ENCODE assay signal across 8 cellular contexts in genomic region chr3:58111513-58112184, GRCh38.
A peak's percentile ranks its signal among the peaks of the same experiment; 100 is the strongest.
DNase-seq lines count a peak whose midpoint lies in the region; ATAC-seq and TF ChIP-seq lines count a peak whose summit lies in the region.

No MANE protein-coding gene starts in this region.

- peaks cover 0 to 58% (median 12%) of the 10 kb centered on the region in 3 experiments for H3K36me3 ChIP-seq in naive thymus-derived CD4-positive, alpha-beta T cell (ENCODE audit: control insufficient read depth in 2 of 3, insufficient read depth in 3 of 3, low read length in 3 of 3)
- peaks cover 68 to 91% (median 72%) of the 10 kb centered on the region in 3 donors for H3K36me3 ChIP-seq in tibial artery

- intact Hi-C loops in naive thymus-derived CD4-positive, alpha-beta T cell (cut with micrococcal nuclease): no loop called here
- intact Hi-C loops in tibial artery (cut with DNase I; ENCODE audit: low total_unique reads): no loop called here

- H3K27ac ChIP-seq in RWPE1 (peak overlapping the region; percentile 52), tibial artery (no peak overlapping the region)
- H3K27ac ChIP-seq in naive thymus-derived CD4-positive, alpha-beta T cell (ENCODE audit: low read depth, low read length): no peak overlapping the region

- H3K4me3 Mint-ChIP-seq in naive thymus-derived CD4-positive, alpha-beta T cell: no peak overlapping the region

- peak; percentile 48 for ATAC-seq in HG02763 (IDR thresholded peaks at IDR 0.05; ENCODE audit: unreplicated experiment)
- ATAC-seq in naive thymus-derived CD4-positive, alpha-beta T cell: no peak

- H3K4me3 ChIP-seq in GM12864 (ENCODE audit: low read depth, low read length) (no peak overlapping the region; the same call in 1 of the 2 replicates), tibial artery (no peak overlapping the region)
- H3K4me3 ChIP-seq in naive thymus-derived CD4-positive, alpha-beta T cell (ENCODE audit: low read length): no peak overlapping the region

- H3K9me3 ChIP-seq in naive thymus-derived CD4-positive, alpha-beta T cell (ENCODE audit: control insufficient read depth in 2 of 3, low read length in 3 of 3): no peaks in the 10 kb centered on the region
- no peaks in the 10 kb centered on the region for H3K9me3 ChIP-seq in tibial artery

- peak overlapping the region in 5 of 9 donors; percentile 16 to 59 (median 48) for H3K27ac Mint-ChIP-seq in naive thymus-derived CD4-positive, alpha-beta T cell

- H3K4me1 Mint-ChIP-seq in naive thymus-derived CD4-positive, alpha-beta T cell: peaks cover 9 to 28% (median 24%) of the 10 kb centered on the region in 7 donors

- no peaks in the 10 kb centered on the region for H3K27me3 ChIP-seq in naive thymus-derived CD4-positive, alpha-beta T cell (ENCODE audit: control insufficient read depth in 2 of 2, insufficient read depth in 2 of 2, low read length in 2 of 2)
- no peaks in the 10 kb centered on the region for H3K27me3 ChIP-seq in tibial artery

- POLR2A ChIA-PET in RWPE1 (lab: Yijun Ruan, JAX; ENCODE audit: low non-redundant PET): no interaction called here
- POLR2A ChIA-PET in naive thymus-derived CD4-positive, alpha-beta T cell (lab: Charles Lee): interaction anchor here (0.7 kb wide), 1 partner anchor 38 kb away, joined by 3 read pairs; no protein-coding TSS in a partner anchor

- no peaks in the 10 kb centered on the region for H3K27me3 Mint-ChIP-seq in naive thymus-derived CD4-positive, alpha-beta T cell

- TF ChIP-seq CTCF in GM12864 (IDR thresholded peaks at IDR 0.05; ENCODE audit: low read depth, low read length, missing control alignments) (no peak), RWPE1 (conservative IDR thresholded peaks at IDR 0.05; ENCODE audit: low read depth) (no peak), tibial artery (IDR thresholded peaks at IDR 0.05) (no peak)

- CTCF ChIA-PET in RWPE1 (lab: Yijun Ruan, JAX): interaction anchor here (0.6 kb wide), 1 partner anchor 402 kb away, joined by 7 read pairs; no protein-coding TSS in a partner anchor
- CTCF ChIA-PET in naive thymus-derived CD4-positive, alpha-beta T cell (lab: Charles Lee): interaction anchor here (0.9 kb wide), 1 partner anchor 12 kb away, joined by 3 read pairs; no protein-coding TSS in a partner anchor

- H3K36me3 Mint-ChIP-seq in naive thymus-derived CD4-positive, alpha-beta T cell: peaks cover 27 to 71% (median 53%) of the 10 kb centered on the region in 5 donors

- peaks cover 19 to 23% of the 10 kb centered on the region in 2 donors for H3K4me1 ChIP-seq in naive thymus-derived CD4-positive, alpha-beta T cell (ENCODE audit: control insufficient read depth in 2 of 2, insufficient read depth in 2 of 2, low read length in 2 of 2)
- H3K4me1 ChIP-seq in tibial artery: peaks cover 0 to 12% (median 6%) of the 10 kb centered on the region in 4 donors

- DNase-seq in GM12864 (ENCODE audit: low read depth): peak; percentile 38
- peak; percentile 40 for DNase-seq in RWPE1 (ENCODE audit: low spot score)
- DNase-seq in naive thymus-derived CD4-positive, alpha-beta T cell: no peak
- DNase-seq in activated CD4-positive, alpha-beta T cell treated with anti-CD3 and anti-CD28 coated beads for 1 hour: no peak
- DNase-seq in tibial artery: no peak
- DNase-seq in A172 (ENCODE audit: low spot score): no peak
- DNase-seq in activated CD8-positive, alpha-beta memory T cell treated with anti-CD3 and anti-CD28 coated beads, Interleukin-2, amount 50 U/mL, for 4 hours: no peak

- H3K9me3 Mint-ChIP-seq in naive thymus-derived CD4-positive, alpha-beta T cell: no peaks in the 10 kb centered on the region

Comparison
In these comparisons a context has a peak if more than half of its experiments do, and no peak if none do; other contexts are left out.
1. DNase-seq: peak in GM12864 (single experiment) and RWPE1 (single experiment); none in naive thymus-derived CD4-positive, alpha-beta T cell (0 of 9), activated CD4-positive, alpha-beta T cell treated with anti-CD3 and anti-CD28 coated beads for 1 hour (single experiment), tibial artery (0 of 2), A172 (single experiment) and activated CD8-positive, alpha-beta memory T cell treated with anti-CD3 and anti-CD28 coated beads, Interleukin-2, amount 50 U/mL, for 4 hours (single experiment).